Comparison of ENCODE assay signal across 1 cellular context in genomic region chr14:38404100-38404541, GRCh38.
TF ChIP-seq lines count a peak whose summit lies in the region.

No MANE protein-coding gene starts in this region.

TF ChIP-seq in endothelial cell of umbilical vein, 7 proteins besides CTCF, POLR2A, EP300 and RAD21 (continued from another document):
- TF ChIP-seq MAX (IDR thresholded peaks at IDR 0.05; ENCODE audit: insufficient read depth, insufficient read length) (no peak), JUN (IDR thresholded peaks at IDR 0.05; ENCODE audit: borderline replicate concordance, insufficient read depth, insufficient read length, low read depth) (peak; percentile 79), EZH2 (IDR thresholded peaks at IDR 0.05; ENCODE audit: borderline replicate concordance, low read depth, low read length, severe bottlenecking) (no peak), FOS (IDR thresholded peaks at IDR 0.05; ENCODE audit: borderline replicate concordance, insufficient read depth, low read length) (peak; percentile 80), POLR2AphosphoS5 (IDR thresholded peaks at IDR 0.05; ENCODE audit: insufficient read depth, low read depth, low read length) (no peak), MYC (IDR thresholded peaks at IDR 0.05; ENCODE audit: low read depth, low read length) (no peak)
